9 cellular contexts compared by ENCODE assay signal in the genomic region with DNA sequence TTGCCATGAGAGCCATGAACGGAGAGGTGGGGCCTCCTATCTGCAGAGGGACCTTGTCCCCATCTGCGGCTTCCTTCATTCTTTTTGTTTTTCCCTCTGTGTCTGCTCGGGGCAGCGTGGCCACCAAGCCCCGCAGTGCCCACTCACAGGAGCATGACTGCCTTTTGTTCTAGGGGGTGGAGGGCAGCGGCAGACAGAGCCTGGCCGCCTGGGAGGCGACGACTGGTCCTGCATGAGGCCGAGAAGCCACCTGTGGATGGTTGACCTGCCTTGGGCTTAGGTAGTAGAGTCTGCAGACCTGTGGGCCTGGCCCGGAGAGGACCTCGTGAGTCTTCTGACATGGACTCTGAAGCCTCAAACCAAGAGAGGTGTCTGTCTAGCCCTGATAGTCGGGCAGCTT. TPM values are rescaled to one million over a fixed set of nuclear protein-coding genes. Genes with fewer than 3 reads are reported as not detected.
DNase-seq lines count a peak whose midpoint lies in the region; ATAC-seq lines count a peak whose summit lies in the region.
"Had no signal": no experiment of that assay in that cellular context is flagged by ENCODE, and none has a peak within 500 bp of the region (broad histone marks: within the 10 kb centered on the region; RNA-seq: fewer than 3 reads in every experiment).

No MANE protein-coding gene starts in this region.

- DNase-seq in CD4-positive, alpha-beta memory T cell = no peak
- no peak for DNase-seq in NT2/D1 (ENCODE audit: low read depth, low spot score)
- no peak for DNase-seq in effector memory CD8-positive, alpha-beta T cell
- no peak for DNase-seq in hepatic stellate cell (ENCODE audit: low spot score)
- DNase-seq in stimulated activated CD4-positive, alpha-beta T cell treated with anti-CD3 and anti-CD28 coated beads, Interleukin-1b, Interleukin-23, amount 100 ng/mL, for 48 hours = no peak
- no peak for DNase-seq in superior temporal gyrus (ENCODE audit: extremely low spot score)
- DNase-seq in NCI-H446 treated with DMSO at 0.1 percent for 48 hours (lab: John Stamatoyannopoulos, UW) = no peak
- DNase-seq: NCI-H2107 had no signal

- POLR2A ChIA-PET in CD4-positive, alpha-beta memory T cell (lab: Charles Lee; ENCODE audit: partially characterized antibody) = interaction anchor here (0.8 to 2.9 kb wide), 6 partner anchors 8 to 226 kb away, joined by 3 to 49 read pairs (median 6); a partner anchor contains a TSS

- H3K9me3 Mint-ChIP-seq in CD4-positive, alpha-beta memory T cell = peaks cover 0 to 6% (median 0%) of the 10 kb centered on the region in 8 donors
- H3K9me3 Mint-ChIP-seq in effector memory CD8-positive, alpha-beta T cell = no peaks in the 10 kb centered on the region

- peaks cover 17% of the 10 kb centered on the region for H3K4me1 ChIP-seq in CD4-positive, alpha-beta memory T cell (ENCODE audit: insufficient read depth, low read length)
- peaks cover 12% of the 10 kb centered on the region for H3K4me1 ChIP-seq in NT2/D1 (ENCODE audit: insufficient read depth, insufficient read length)
- peaks cover 12% of the 10 kb centered on the region for H3K4me1 ChIP-seq in neuron (ENCODE audit: insufficient read depth, low read length)

- ATAC-seq in effector memory CD8-positive, alpha-beta T cell (replicated peaks) = no peak

- H3K9ac ChIP-seq in NT2/D1 (ENCODE audit: insufficient read length, low read depth) = peak overlapping the region; percentile 97

- peak overlapping the region; percentile 52 to 98 (median 92) for H3K4me3 Mint-ChIP-seq in CD4-positive, alpha-beta memory T cell
- peak overlapping the region; percentile 90 to 93 for H3K4me3 Mint-ChIP-seq in effector memory CD8-positive, alpha-beta T cell

- peak overlapping the region; percentile 62 to 100 (median 80) for H3K27ac Mint-ChIP-seq in CD4-positive, alpha-beta memory T cell
- peak overlapping the region; percentile 95 to 98 for H3K27ac Mint-ChIP-seq in effector memory CD8-positive, alpha-beta T cell

- CTCF ChIA-PET in CD4-positive, alpha-beta memory T cell (lab: Charles Lee; ENCODE audit: partially characterized antibody) = interaction anchor here (0.9 kb wide), 1 partner anchor 36 kb away, joined by 3 read pairs; a partner anchor contains a TSS

- peaks cover 35% of the 10 kb centered on the region for H3K36me3 ChIP-seq in CD4-positive, alpha-beta memory T cell (ENCODE audit: insufficient read depth, low read length)
- H3K36me3 ChIP-seq in NT2/D1 (ENCODE audit: insufficient read depth, insufficient read length, low read length) = peaks cover 54% of the 10 kb centered on the region
- H3K36me3 ChIP-seq in neuron (ENCODE audit: insufficient read depth, low read length) = peaks cover 22% of the 10 kb centered on the region

- H3K36me3 Mint-ChIP-seq in CD4-positive, alpha-beta memory T cell = peaks cover 12 to 48% of the 10 kb centered on the region in 2 donors
- H3K36me3 Mint-ChIP-seq in effector memory CD8-positive, alpha-beta T cell (ENCODE audit: insufficient read depth) = peaks cover 65% of the 10 kb centered on the region

- H3K4me1 Mint-ChIP-seq in CD4-positive, alpha-beta memory T cell = peaks cover 7 to 35% (median 18%) of the 10 kb centered on the region in 4 donors
- H3K4me1 Mint-ChIP-seq in effector memory CD8-positive, alpha-beta T cell (ENCODE audit: low read depth in 2 of 2) = peaks cover 8 to 14% of the 10 kb centered on the region in 2 donors

- H3K9me3 ChIP-seq in CD4-positive, alpha-beta memory T cell (ENCODE audit: control insufficient read depth in 1 of 2, low read length in 2 of 2) = no peaks in the 10 kb centered on the region
- no peaks in the 10 kb centered on the region for H3K9me3 ChIP-seq in NT2/D1 (ENCODE audit: insufficient read depth, low read length)
- no peaks in the 10 kb centered on the region for H3K9me3 ChIP-seq in neuron (ENCODE audit: low read length)

- H2AFZ ChIP-seq in neuron (ENCODE audit: low read depth, low read length) = no peak overlapping the region

- peak overlapping the region; percentile 96 for H3K27ac ChIP-seq in CD4-positive, alpha-beta memory T cell (ENCODE audit: low read depth, low read length)

- H3K27me3 ChIP-seq in CD4-positive, alpha-beta memory T cell (ENCODE audit: insufficient read depth, low read length) = no peaks in the 10 kb centered on the region
- H3K27me3 ChIP-seq in NT2/D1 (ENCODE audit: insufficient read depth, insufficient read length) (no peaks in the 10 kb centered on the region), neuron (ENCODE audit: insufficient read depth, low read length) (no peaks in the 10 kb centered on the region)

- H3K27me3 Mint-ChIP-seq in CD4-positive, alpha-beta memory T cell = no peaks in the 10 kb centered on the region
- no peaks in the 10 kb centered on the region for H3K27me3 Mint-ChIP-seq in effector memory CD8-positive, alpha-beta T cell

- peak overlapping the region in 1 of 2 donors; percentile 81 for H3K4me3 ChIP-seq in CD4-positive, alpha-beta memory T cell (ENCODE audit: low read length in 2 of 2)
- peak overlapping the region; percentile 92 for H3K4me3 ChIP-seq in NT2/D1 (ENCODE audit: insufficient read length, low read depth)
- peak overlapping the region; percentile 81 for H3K4me3 ChIP-seq in neuron (ENCODE audit: low read length)

- intact Hi-C loops in CD4-positive, alpha-beta memory T cell (cut with micrococcal nuclease) = no loop called here

RNA-seq across cellular contexts. Expression of a gene that starts 1.4 kb away (rescaled TPM):
- 100 to 1,000 TPM; 169 to 173 TPM for total RNA-seq in CD4-positive, alpha-beta memory T cell
- polyA plus RNA-seq in CD4-positive, alpha-beta memory T cell = 100 to 1,000 TPM; 247 to 282 TPM

RNA-seq across cellular contexts. Expression of a gene that starts 21.6 kb away (rescaled TPM):
- total RNA-seq in CD4-positive, alpha-beta memory T cell = 10 to 100 TPM; 47.4 to 49.7 TPM
- polyA plus RNA-seq in CD4-positive, alpha-beta memory T cell = 10 to 100 TPM; 41.8 to 67.9 TPM

RNA-seq across cellular contexts. Expression of a gene that starts 36.1 kb away (rescaled TPM):
- total RNA-seq in CD4-positive, alpha-beta memory T cell = 10 to 100 TPM; 22.8 to 24.5 TPM
- 10 to 100 TPM; 18.6 to 21.1 TPM for polyA plus RNA-seq in CD4-positive, alpha-beta memory T cell

RNA-seq across cellular contexts. Expression of a gene that starts 54.0 kb away (rescaled TPM):
- 10 to 100 TPM; 32.1 to 35.9 TPM for total RNA-seq in CD4-positive, alpha-beta memory T cell
- 100 to 1,000 TPM in 1 of 2 donors, 10 to 100 TPM in 1; 80.5 to 130 TPM for polyA plus RNA-seq in CD4-positive, alpha-beta memory T cell
